Comparison of ENCODE assay signal across 17 cellular contexts in the genomic region with DNA sequence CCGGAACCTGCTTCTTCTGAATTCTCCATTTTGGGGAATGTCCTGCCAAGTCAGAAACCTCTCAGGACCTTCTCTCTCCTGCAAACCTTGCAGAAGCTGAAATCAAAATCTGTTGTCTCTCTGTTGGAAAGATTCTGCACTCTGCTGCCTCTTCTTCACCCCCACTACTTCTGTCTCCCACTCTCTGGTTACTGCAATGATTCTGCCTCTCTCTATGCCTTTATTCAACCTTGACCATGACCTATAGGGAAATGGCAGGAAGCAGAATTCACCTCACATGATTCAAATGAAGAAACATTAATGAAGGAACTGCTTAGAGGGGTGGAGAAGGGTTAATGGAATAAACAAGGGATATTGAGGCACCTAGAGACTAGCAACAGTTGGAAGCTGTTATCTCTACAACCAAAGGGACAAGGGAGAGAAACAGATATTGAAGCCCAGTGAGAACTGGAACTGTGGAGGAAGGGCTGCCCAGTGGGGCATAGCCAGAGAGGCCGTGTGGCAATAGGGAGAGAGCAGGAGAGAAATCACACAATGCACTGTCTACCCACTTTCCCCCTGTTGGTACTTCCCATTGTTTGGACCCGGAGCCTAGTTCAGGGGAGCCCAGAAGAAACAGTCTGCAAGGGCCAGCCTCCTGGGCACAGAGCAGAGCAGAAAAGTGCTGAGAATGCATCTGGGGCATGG.
"Had no signal": no experiment of that assay in that cellular context is flagged by ENCODE, and none has a peak within 500 bp of the region (broad histone marks: within the 10 kb centered on the region; RNA-seq: fewer than 3 reads in every experiment).

No MANE protein-coding gene starts in this region.

- ATAC-seq: activated CD4-positive, alpha-beta T cell treated with anti-CD3 and anti-CD28 coated beads for 36 hours; activated CD8-positive, alpha-beta memory T cell treated with anti-CD3 and anti-CD28 coated beads, Interleukin-2, amount 10 ng/mL, durations not matched to agents 7 days and 5 days; activated T-cell treated with anti-CD3 and anti-CD28 coated beads, Interleukin-2, amount 50 U/mL, for 4 hours; left lung; natural killer cell treated with Interleukin-12 subunit alpha and Interleukin-12 subunit beta and Interleukin-15 and Interleukin-18, amount 100 ng/mL, for 72 hours; psoas muscle; SK-N-SH treated with all-trans-retinoic acid at 6 μM for 48 hours had no signal

- H2AFZ ChIP-seq: hepatocyte had no signal

- DNase-seq: activated CD4-positive, alpha-beta memory T cell treated with anti-CD3 and anti-CD28 coated beads for 36 hours; activated CD4-positive, alpha-beta T cell treated with anti-CD3 and anti-CD28 coated beads for 36 hours; activated CD8-positive, alpha-beta memory T cell treated with anti-CD3 and anti-CD28 coated beads, Interleukin-2, amount 10 ng/mL, durations not matched to agents 7 days and 5 days; activated T-cell treated with anti-CD3 and anti-CD28 coated beads, Interleukin-2, amount 50 U/mL, for 4 hours; left lung; psoas muscle; right lobe of liver; T-helper 2 cell had no signal

- H3K27me3 ChIP-seq: hepatocyte, left lung, right lobe of liver had no signal

- H3K4me2 ChIP-seq: hepatocyte had no signal

- H3K79me2 ChIP-seq: hepatocyte had no signal

- H3K36me3 ChIP-seq: left lung, right lobe of liver, thoracic aorta had no signal

- H3K36me3 Mint-ChIP-seq: activated CD4-positive, alpha-beta memory T cell treated with anti-CD3 and anti-CD28 coated beads for 36 hours; natural killer cell treated with Interleukin-12 subunit alpha and Interleukin-12 subunit beta and Interleukin-15 and Interleukin-18, amount 100 ng/mL, for 72 hours had no signal

- H3K4me1 ChIP-seq: right lobe of liver had no signal

- H3K27ac Mint-ChIP-seq: activated CD4-positive, alpha-beta memory T cell treated with anti-CD3 and anti-CD28 coated beads for 36 hours; activated CD4-positive, alpha-beta T cell treated with anti-CD3 and anti-CD28 coated beads for 36 hours; activated CD8-positive, alpha-beta memory T cell treated with anti-CD3 and anti-CD28 coated beads, Interleukin-2, amount 10 ng/mL, durations not matched to agents 7 days and 5 days had no signal

- H3K4me3 ChIP-seq: hepatocyte, left lung, psoas muscle, right lobe of liver, thoracic aorta had no signal

- H3K27me3 Mint-ChIP-seq: activated CD4-positive, alpha-beta memory T cell treated with anti-CD3 and anti-CD28 coated beads for 36 hours; activated CD4-positive, alpha-beta T cell treated with anti-CD3 and anti-CD28 coated beads for 36 hours; activated CD8-positive, alpha-beta memory T cell treated with anti-CD3 and anti-CD28 coated beads, Interleukin-2, amount 10 ng/mL, durations not matched to agents 7 days and 5 days; natural killer cell treated with Interleukin-12 subunit alpha and Interleukin-12 subunit beta and Interleukin-15 and Interleukin-18, amount 100 ng/mL, for 72 hours had no signal

- H3K9me3 ChIP-seq: left lung, psoas muscle, right lobe of liver, thoracic aorta had no signal

- H3K9me3 Mint-ChIP-seq: activated CD4-positive, alpha-beta memory T cell treated with anti-CD3 and anti-CD28 coated beads for 36 hours; activated T-cell treated with anti-CD3 and anti-CD28 coated beads, Interleukin-2, amount 50 U/mL, for 4 hours had no signal

- H3K4me3 Mint-ChIP-seq: activated CD4-positive, alpha-beta memory T cell treated with anti-CD3 and anti-CD28 coated beads for 36 hours; activated CD4-positive, alpha-beta T cell treated with anti-CD3 and anti-CD28 coated beads for 36 hours; activated CD8-positive, alpha-beta memory T cell treated with anti-CD3 and anti-CD28 coated beads, Interleukin-2, amount 10 ng/mL, durations not matched to agents 7 days and 5 days; activated T-cell treated with anti-CD3 and anti-CD28 coated beads, Interleukin-2, amount 50 U/mL, for 4 hours had no signal

- H3K27ac ChIP-seq: left lung, psoas muscle, right lobe of liver, thoracic aorta had no signal

- FAIRE-seq: astrocyte, bronchial epithelial cell, endometrium, keratinocyte, urothelium cell line had no signal
